21 cellular contexts compared by ENCODE assay signal in the genomic region with DNA sequence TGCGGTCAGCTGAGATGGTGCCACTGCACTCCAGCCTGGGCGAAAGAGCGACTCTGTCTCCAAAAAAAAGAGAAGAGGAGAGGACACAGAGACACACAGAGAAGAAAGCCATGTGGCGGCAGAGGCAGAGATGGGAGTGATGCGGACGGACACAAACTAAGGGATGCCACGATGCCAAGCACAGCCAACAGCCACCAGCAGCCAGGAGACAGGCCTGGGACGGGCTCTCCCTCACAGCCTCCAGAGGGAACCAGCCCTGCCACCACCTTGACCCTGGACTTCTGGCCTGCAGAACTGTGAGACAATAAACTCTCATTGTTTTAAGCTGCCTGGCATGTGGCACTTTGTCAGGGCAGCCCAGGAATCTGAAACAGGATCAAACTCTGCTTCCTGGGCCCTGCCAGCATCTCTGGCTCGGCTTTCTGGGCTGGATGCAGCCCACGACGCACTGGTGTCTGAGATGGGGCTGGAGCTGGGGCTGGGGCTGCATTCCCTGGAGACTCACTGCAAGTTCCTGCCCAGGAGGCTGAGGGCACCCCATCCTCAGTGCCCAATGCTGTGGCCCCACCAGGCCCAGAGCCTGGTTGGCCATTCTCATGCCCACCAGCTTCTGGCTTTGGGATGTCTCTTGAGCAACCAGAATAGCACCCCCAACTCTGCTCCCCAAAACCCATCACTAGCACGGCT. TPM values are rescaled to one million over a fixed set of nuclear protein-coding genes. Genes with fewer than 3 reads are reported as not detected.
DNase-seq lines count a peak whose midpoint lies in the region; ATAC-seq, FAIRE-seq and TF ChIP-seq lines count a peak whose summit lies in the region.
"Had no signal": no experiment of that assay in that cellular context is flagged by ENCODE, and none has a peak within 500 bp of the region (broad histone marks: within the 10 kb centered on the region; RNA-seq: fewer than 3 reads in every experiment).

No MANE protein-coding gene starts in this region.

- H2BK5ac ChIP-seq in H1 (ENCODE audit: low read depth, low read length), result no peak overlapping the region
- H2BK5ac ChIP-seq in trophoblast cell (ENCODE audit: low read depth, low read length, poor library complexity), result no peak overlapping the region

- peaks cover 0 to 9% (median 0%) of the 10 kb centered on the region in 11 experiments; a peak in 2 of 22 replicates for H3K36me3 ChIP-seq in BLaER1 treated with 17β-estradiol and CSF1 and Interleukin-3, amounts not matched to agents 10 nM and 100 nM
- H3K36me3 ChIP-seq in KMS-11 (ENCODE audit: insufficient read depth) (no peaks in the 10 kb centered on the region), H1 (ENCODE audit: control insufficient read depth in 2 of 4, insufficient read depth in 4 of 4, low read length in 3 of 4) (no peaks in the 10 kb centered on the region), trophoblast cell (ENCODE audit: control insufficient read depth in 1 of 2, insufficient read depth in 2 of 2, low read length in 2 of 2) (no peaks in the 10 kb centered on the region)
- H3K36me3 ChIP-seq: Peyer's patch, SJCRH30 had no signal

- no peak overlapping the region for H2AK5ac ChIP-seq in H1 (ENCODE audit: low read depth, low read length)
- no peak overlapping the region for H2AK5ac ChIP-seq in trophoblast cell (ENCODE audit: low read length)

- TF ChIP-seq POLR2A in H1 (IDR thresholded peaks at IDR 0.05; ENCODE audit: control extremely low read depth in 1 of 2, low read depth in 2 of 2, low read length in 2 of 2), result no peak

- TF ChIP-seq CTCF in KMS-11 (conservative IDR thresholded peaks at IDR 0.05; ENCODE audit: low read depth, low read length), result no peak
- no peak for TF ChIP-seq CTCF in H1 (IDR thresholded peaks at IDR 0.05; ENCODE audit: control extremely low read depth in 1 of 3, insufficient read depth in 1 of 3, low read depth in 1 of 3, low read length in 3 of 3)

- H3K14ac ChIP-seq in H1 (ENCODE audit: insufficient read length) (no peak overlapping the region), trophoblast cell (ENCODE audit: low read length) (no peak overlapping the region)

- no peak overlapping the region for H3K18ac ChIP-seq in H1 (ENCODE audit: extremely low read depth, low read length)
- H3K18ac ChIP-seq in trophoblast cell (ENCODE audit: low read length), result no peak overlapping the region

- H3K23me2 ChIP-seq in H1 (ENCODE audit: low read depth, low read length), result peaks cover 8% of the 10 kb centered on the region; the same call in 1 of the 2 replicates

- peaks cover 90 to 99% (median 99%) of the 10 kb centered on the region in 10 experiments for H3K4me1 ChIP-seq in BLaER1 treated with 17β-estradiol and CSF1 and Interleukin-3, amounts not matched to agents 10 nM and 100 nM
- peaks cover 75% of the 10 kb centered on the region for H3K4me1 ChIP-seq in KMS-11 (ENCODE audit: low read depth, poor library complexity, severe bottlenecking)
- peaks cover 0 to 3% (median 1%) of the 10 kb centered on the region in 4 experiments; a peak in 2 of 7 replicates for H3K4me1 ChIP-seq in H1 (replicated peaks in 1 of 4; ENCODE audit: control insufficient read depth in 3 of 4, insufficient read depth in 4 of 4, low read length in 3 of 4)
- H3K4me1 ChIP-seq in trophoblast cell (ENCODE audit: control insufficient read depth in 1 of 2, insufficient read depth in 2 of 2, low read length in 2 of 2), result peaks cover 6 to 7% of the 10 kb centered on the region in 2 experiments

- H3K4me2 ChIP-seq in BLaER1 treated with 17β-estradiol and CSF1 and Interleukin-3, amounts not matched to agents 10 nM and 100 nM, result peak overlapping the region; percentile 95 to 100 (median 99)
- peak overlapping the region; percentile 44 for H3K4me2 ChIP-seq in KMS-11
- H3K4me2 ChIP-seq in H1 (ENCODE audit: insufficient read depth in 1 of 2, low read depth in 2 of 2, low read length in 2 of 2), result no peak overlapping the region
- no peak overlapping the region for H3K4me2 ChIP-seq in trophoblast cell (ENCODE audit: low read length)

- H3K79me2 ChIP-seq in KMS-11 (ENCODE audit: insufficient read depth, low read depth) (0 out of 2 replicates have a peak, but pooled peaks cover 12% of the 10 kb centered on the region), H1 (ENCODE audit: control insufficient read depth in 1 of 2, insufficient read depth in 2 of 2, low read length in 2 of 2) (no peaks in the 10 kb centered on the region), trophoblast cell (ENCODE audit: control insufficient read depth, insufficient read depth, low read length, poor library complexity) (no peaks in the 10 kb centered on the region)

- peak overlapping the region; percentile 25; the same call in 1 of the 2 replicates for H4K8ac ChIP-seq in H1 (ENCODE audit: extremely low read depth, insufficient read depth, low read length)
- no peak overlapping the region for H4K8ac ChIP-seq in trophoblast cell (ENCODE audit: low read depth, low read length)

- H3K27me3 ChIP-seq in BLaER1 treated with 17β-estradiol and CSF1 and Interleukin-3, amounts not matched to agents 10 nM and 100 nM, result no peaks in the 10 kb centered on the region
- no peaks in the 10 kb centered on the region for H3K27me3 ChIP-seq in KMS-11 (ENCODE audit: insufficient read depth, low read depth)
- peaks cover 0 to 4% (median 0%) of the 10 kb centered on the region in 4 experiments; a peak in 1 of 7 replicates for H3K27me3 ChIP-seq in H1 (replicated peaks in 1 of 4; ENCODE audit: control insufficient read depth in 3 of 4, extremely low read depth in 1 of 4, insufficient read depth in 3 of 4, low read length in 3 of 4)
- peaks cover 5% of the 10 kb centered on the region for H3K27me3 ChIP-seq in trophoblast cell (ENCODE audit: insufficient read depth, low read length)
- H3K27me3 ChIP-seq: Peyer's patch, SJCRH30 had no signal

- no peak overlapping the region for H4K5ac ChIP-seq in H1 (ENCODE audit: insufficient read length, low read depth, low read length)

- no peak overlapping the region for H2BK20ac ChIP-seq in H1 (ENCODE audit: low read length)

- no peak overlapping the region for H2BK12ac ChIP-seq in H1 (ENCODE audit: low read depth, low read length)
- no peak overlapping the region for H2BK12ac ChIP-seq in trophoblast cell (ENCODE audit: low read length)

- H3K79me1 ChIP-seq in H1 (ENCODE audit: low read depth, low read length), result no peaks in the 10 kb centered on the region
- peaks cover 3% of the 10 kb centered on the region for H3K79me1 ChIP-seq in trophoblast cell (ENCODE audit: low read length)

- H2BK120ac ChIP-seq in H1 (replicated peaks; ENCODE audit: low read depth, low read length), result no peak overlapping the region
- H2BK120ac ChIP-seq in trophoblast cell (ENCODE audit: insufficient read depth, low read length, poor library complexity), result no peak overlapping the region

- ATAC-seq in HG02870 (IDR thresholded peaks at IDR 0.05; ENCODE audit: unreplicated experiment) (no peak), GM18870 (IDR thresholded peaks at IDR 0.05; ENCODE audit: unreplicated experiment) (no peak)

- peak overlapping the region in 6 of 10 experiments; percentile 10 to 71 (median 51); a peak in 8 of 20 replicates for H3K4me3 ChIP-seq in BLaER1 treated with 17β-estradiol and CSF1 and Interleukin-3, amounts not matched to agents 10 nM and 100 nM
- no peak overlapping the region for H3K4me3 ChIP-seq in KMS-11 (IDR thresholded peaks at IDR 0.05; ENCODE audit: insufficient read depth, low read depth, low read length)
- H3K4me3 ChIP-seq in H1 (ENCODE audit: extremely low read depth in 1 of 4, insufficient read depth in 2 of 4, low read depth in 3 of 4, low read length in 4 of 4), result no peak overlapping the region
- peak overlapping the region; percentile 42 for H3K4me3 ChIP-seq in trophoblast cell (ENCODE audit: low read depth, low read length)
- H3K4me3 ChIP-seq: Peyer's patch, SJCRH30 had no signal

- no peak overlapping the region for H4K91ac ChIP-seq in H1 (replicated peaks; ENCODE audit: insufficient read length, low read length)
- H4K91ac ChIP-seq in trophoblast cell (ENCODE audit: low read depth, low read length), result no peak overlapping the region

- TF ChIP-seq RAD21 in H1 (IDR thresholded peaks at IDR 0.05 in 1 of 2, conservative IDR thresholded peaks at IDR 0.05 in 1 of 2; ENCODE audit: low read depth in 2 of 2, low read length in 2 of 2), result no peak

- FAIRE-seq in H1 (lab: Jason Lieb, UNC), result no peak
- FAIRE-seq: A204.1, GM19239 had no signal

- WGBS in H1 (ENCODE audit: extremely low coverage in 1 of 2, insufficient coverage in 1 of 2, insufficient read length in 1 of 2, insufficient replicate concordance in 2 of 2, low coverage in 1 of 2, low lambda C conversion rate in 2 of 2, missing lambda C conversion rate in 1 of 2), 2 experiments, result 94% methylated on average over 11 of the region's 12 CpGs; no CpG with 5 or more reads in 1 of the 2 experiments
- WGBS in trophoblast cell (ENCODE audit: extremely low coverage, insufficient coverage, insufficient read length), result no CpG with 5 or more reads among the region's 12 CpGs

- H3K56ac ChIP-seq in H1 (replicated peaks; ENCODE audit: insufficient read length, low read depth, low read length), result no peak overlapping the region

- TF ChIP-seq EP300 in H1 (IDR thresholded peaks at IDR 0.05; ENCODE audit: borderline replicate concordance in 1 of 2, low read depth in 2 of 2, low read length in 2 of 2), result no peak

- H4K20me1 ChIP-seq in BLaER1 treated with 17β-estradiol and CSF1 and Interleukin-3, amounts not matched to agents 10 nM and 100 nM, result peaks cover 0 to 4% (median 0%) of the 10 kb centered on the region in 11 experiments; a peak in 1 of 22 replicates
- H4K20me1 ChIP-seq in KMS-11 (ENCODE audit: insufficient read depth), result no peaks in the 10 kb centered on the region
- H4K20me1 ChIP-seq in H1 (replicated peaks in 1 of 2; ENCODE audit: control insufficient read depth in 1 of 2, insufficient read depth in 2 of 2, low read length in 2 of 2), result no peaks in the 10 kb centered on the region

- H2BK15ac ChIP-seq in H1 (ENCODE audit: low read length), result no peak overlapping the region

- DNase-seq in H1 (ENCODE audit: low read depth in 1 of 2, low spot score in 2 of 2) (no peak), trophoblast cell (no peak), mucosa of gallbladder (ENCODE audit: low spot score) (no peak)
- DNase-seq: CD4-positive, CD25-positive, alpha-beta regulatory T cell; H7; HFFc6; KG1; NCI-H1105; NCI-H2081; NCI-H2171 treated with DMSO at 0.1 percent for 48 hours; NCI-H524 treated with DMSO at 0.1 percent for 48 hours; NCI-H82; Peyer's patch; SJCRH30 had no signal

- CTCF ChIA-PET in H1 (lab: Charles Lee; ENCODE audit: partially characterized antibody), result interaction anchor here (1.6 kb wide), 1 partner anchor 62 kb away, joined by 3 read pairs; no protein-coding TSS in a partner anchor

- H2AFZ ChIP-seq in KMS-11 (ENCODE audit: low read depth) (no peak overlapping the region), H1 (ENCODE audit: low read length) (no peak overlapping the region), trophoblast cell (ENCODE audit: insufficient read depth, low read length, poor library complexity) (no peak overlapping the region)

- no peak overlapping the region for H3K23ac ChIP-seq in H1 (ENCODE audit: insufficient read length)
- H3K23ac ChIP-seq in trophoblast cell (ENCODE audit: low read length), result no peak overlapping the region

- H3K27ac ChIP-seq in BLaER1 treated with 17β-estradiol and CSF1 and Interleukin-3, amounts not matched to agents 10 nM and 100 nM, result peak overlapping the region in 8 of 11 experiments; percentile 66 to 96 (median 92); a peak in 17 of 22 replicates
- H3K27ac ChIP-seq in KMS-11 (peak overlapping the region; percentile 75), H1 (ENCODE audit: low read depth, low read length) (no peak overlapping the region), trophoblast cell (ENCODE audit: low read depth, low read length) (no peak overlapping the region)
- H3K27ac ChIP-seq: SJCRH30 had no signal

- H3K9me3 ChIP-seq in BLaER1 treated with 17β-estradiol and CSF1 and Interleukin-3, amounts not matched to agents 10 nM and 100 nM (replicated peaks in 1 of 11), result no peaks in the 10 kb centered on the region
- no peaks in the 10 kb centered on the region for H3K9me3 ChIP-seq in H1 (ENCODE audit: insufficient read depth in 2 of 2, low read depth in 1 of 2, low read length in 1 of 2)
- peaks cover 2% of the 10 kb centered on the region for H3K9me3 ChIP-seq in trophoblast cell (ENCODE audit: insufficient read depth, low read depth, low read length)
- H3K9me3 ChIP-seq: Peyer's patch, SJCRH30 had no signal

- POLR2A ChIA-PET in H1 (lab: Charles Lee; ENCODE audit: partially characterized antibody), result no interaction called here

- H3K9ac ChIP-seq in BLaER1 treated with 17β-estradiol and CSF1 and Interleukin-3, amounts not matched to agents 10 nM and 100 nM, result peak overlapping the region in 8 of 11 experiments; percentile 25 to 91 (median 86); a peak in 14 of 22 replicates
- H3K9ac ChIP-seq in KMS-11 (no peak overlapping the region), H1 (replicated peaks in 1 of 4; ENCODE audit: extremely low read depth in 1 of 4, low read depth in 3 of 4, low read length in 3 of 4) (no peak overlapping the region), trophoblast cell (ENCODE audit: low read length) (no peak overlapping the region)

- H3K4ac ChIP-seq in H1 (replicated peaks; ENCODE audit: insufficient read length, low read depth, low read length) (no peak overlapping the region), trophoblast cell (ENCODE audit: low read depth, low read length) (no peak overlapping the region)

- no peak overlapping the region for H4K12ac ChIP-seq in trophoblast cell (ENCODE audit: low read depth, low read length)

RNA-seq across cellular contexts. Expression of gene F2RL3, which starts 3.0 kb away (rescaled TPM):
- total RNA-seq in H1 (2021; fragmentation: NEBNext Ultra II Directional; extraction: Animal tissue kit (Norgen Biotek cat#: 25700)), result not detected in 2 replicates
- not detected in 2 replicates for polyA plus RNA-seq in H1 (2011; rRNA removed)
- polyA plus RNA-seq in H1 (2011; cell fraction: cytosol; rRNA removed), result not detected
- polyA plus RNA-seq in H1 (2011; cell fraction: nucleus; rRNA removed), result not detected
- polyA plus RNA-seq in H1 (2012, experiment 1 of 2), result not detected in 4 replicates
- not detected for polyA plus RNA-seq in H1 (2012, experiment 2 of 2)
- not detected for polyA plus RNA-seq in H1 (2013, experiment 1 of 2)
- polyA plus RNA-seq in H1 (2013, experiment 2 of 2), result not detected
- not detected in 2 replicates for polyA minus RNA-seq in H1 (2011; rRNA and poly(A)+ RNA removed)
- polyA minus RNA-seq in H1 (2011; cell fraction: cytosol; rRNA and poly(A)+ RNA removed), result not detected
- polyA minus RNA-seq in H1 (2011; cell fraction: nucleus; rRNA and poly(A)+ RNA removed), result not detected
- polyA plus RNA-seq in trophoblast cell (2013), result 0.01 TPM in 1 of 2 replicates, not detected in the other
- 2.9 TPM for total RNA-seq in mucosa of gallbladder
- total RNA-seq: G401, H7, HFFc6 had no signal
- polyA plus RNA-seq: CD4-positive, CD25-positive, alpha-beta regulatory T cell had no signal

Comparison
In these comparisons a context has a peak if more than half of its experiments do, and no peak if none do; other contexts are left out.
1. H3K27ac ChIP-seq: peak in BLaER1 treated with 17β-estradiol and CSF1 and Interleukin-3, amounts not matched to agents 10 nM and 100 nM (8 of 11) and KMS-11 (single experiment); none in H1 (single experiment) and trophoblast cell (single experiment).
2. H3K4me2 ChIP-seq: peak in BLaER1 treated with 17β-estradiol and CSF1 and Interleukin-3, amounts not matched to agents 10 nM and 100 nM (11 of 11) and KMS-11 (single experiment); none in H1 (0 of 2) and trophoblast cell (single experiment).
3. H3K4me3 ChIP-seq: peak in BLaER1 treated with 17β-estradiol and CSF1 and Interleukin-3, amounts not matched to agents 10 nM and 100 nM (6 of 10) and trophoblast cell (single experiment); none in KMS-11 (single experiment) and H1 (0 of 4).
4. H3K9ac ChIP-seq: peak in BLaER1 treated with 17β-estradiol and CSF1 and Interleukin-3, amounts not matched to agents 10 nM and 100 nM (8 of 11); none in KMS-11 (single experiment), H1 (0 of 4) and trophoblast cell (single experiment).